Comparison of ENCODE assay signal across 9 cellular contexts in genomic region chr18:59918320-59918755, GRCh38. TPM values are rescaled to one million over a fixed set of nuclear protein-coding genes. Genes with fewer than 3 reads are reported as not detected.
A peak's percentile ranks its signal among the peaks of the same experiment; 100 is the strongest.
DNase-seq lines count a peak whose midpoint lies in the region; ATAC-seq and TF ChIP-seq lines count a peak whose summit lies in the region.
"Had no signal": no experiment of that assay in that cellular context is flagged by ENCODE, and none has a peak within 500 bp of the region (broad histone marks: within the 10 kb centered on the region; RNA-seq: fewer than 3 reads in every experiment).

No MANE protein-coding gene starts in this region.

- peaks cover 0 to 7% of the 10 kb centered on the region in 2 donors for H3K4me1 ChIP-seq in esophagus (ENCODE audit: control insufficient read depth in 2 of 2, insufficient read depth in 2 of 2, low read length in 1 of 2)
- H3K4me1 ChIP-seq in rectal smooth muscle tissue (ENCODE audit: control insufficient read depth, insufficient read depth, low read length): no peaks in the 10 kb centered on the region
- H3K4me1 ChIP-seq in tibial nerve: no peaks in the 10 kb centered on the region

- H3K36me3 Mint-ChIP-seq in activated T-cell treated with anti-CD3 and anti-CD28 coated beads, Interleukin-2, amount 50 U/mL, for 4 hours (ENCODE audit: insufficient read depth): no peaks in the 10 kb centered on the region

- no peak for TF ChIP-seq CTCF in tibial nerve (IDR thresholded peaks at IDR 0.05)

- no peak overlapping the region for H3K9ac ChIP-seq in rectal smooth muscle tissue (ENCODE audit: low read length)

- 23 to 28% methylated on average over 9 of the region's 9 CpGs for WGBS in esophagus, 2 donors
- WGBS in tibial nerve, 2 donors: 67 to 68% methylated on average over 9 of the region's 9 CpGs

- TF ChIP-seq EP300 in tibial nerve (IDR thresholded peaks at IDR 0.05): no peak

- peak; percentile 70 for DNase-seq in HT1080 (ENCODE audit: low read depth)
- peak; percentile 15 for DNase-seq in OCI-M2 (lab: John Stamatoyannopoulos, UW; ENCODE audit: unreplicated experiment)
- no peak for DNase-seq in activated T-cell treated with anti-CD3 and anti-CD28 coated beads, Interleukin-2, amount 50 U/mL, for 4 hours
- DNase-seq in tibial nerve (ENCODE audit: low spot score in 2 of 2): no peak

- H3K27me3 ChIP-seq in esophagus (ENCODE audit: control insufficient read depth in 1 of 2, insufficient read depth in 2 of 2, low read length in 2 of 2) (no peaks in the 10 kb centered on the region), rectal smooth muscle tissue (ENCODE audit: control insufficient read depth, insufficient read depth, low read length) (no peaks in the 10 kb centered on the region), tibial nerve (no peaks in the 10 kb centered on the region)

- no peaks in the 10 kb centered on the region for H3K36me3 ChIP-seq in esophagus (ENCODE audit: control insufficient read depth in 2 of 2, insufficient read depth in 2 of 2, low read length in 1 of 2)
- no peaks in the 10 kb centered on the region for H3K36me3 ChIP-seq in rectal smooth muscle tissue (ENCODE audit: control insufficient read depth, insufficient read depth, low read length)
- H3K36me3 ChIP-seq in tibial nerve: no peaks in the 10 kb centered on the region

- no peak overlapping the region for H3K4me3 Mint-ChIP-seq in activated T-cell treated with anti-CD3 and anti-CD28 coated beads, Interleukin-2, amount 50 U/mL, for 4 hours

- no peaks in the 10 kb centered on the region for H3K9me3 Mint-ChIP-seq in activated T-cell treated with anti-CD3 and anti-CD28 coated beads, Interleukin-2, amount 50 U/mL, for 4 hours
- H3K9me3 Mint-ChIP-seq: activated T-cell treated with anti-CD3 and anti-CD28 coated beads, Interleukin-2, amount 50 U/mL, for 72 hours had no signal

- H3K27ac ChIP-seq in esophagus (ENCODE audit: low read depth in 2 of 2, low read length in 1 of 2): peak overlapping the region; percentile 82 to 87
- no peak overlapping the region for H3K27ac ChIP-seq in rectal smooth muscle tissue (ENCODE audit: low read depth, low read length)
- H3K27ac ChIP-seq in tibial nerve: no peak overlapping the region

- TF ChIP-seq POLR2A in GM15510 (IDR thresholded peaks at IDR 0.05; ENCODE audit: borderline replicate concordance, extremely low read depth, insufficient read length) (peak; percentile 31), tibial nerve (IDR thresholded peaks at IDR 0.05) (no peak)

- H3K4me1 Mint-ChIP-seq in activated T-cell treated with anti-CD3 and anti-CD28 coated beads, Interleukin-2, amount 50 U/mL, for 4 hours (ENCODE audit: low read depth): peaks cover 18% of the 10 kb centered on the region

- peaks cover 4% of the 10 kb centered on the region for H3K27me3 Mint-ChIP-seq in activated T-cell treated with anti-CD3 and anti-CD28 coated beads, Interleukin-2, amount 50 U/mL, for 4 hours (ENCODE audit: low read depth)

- H3K4me3 ChIP-seq in esophagus (ENCODE audit: low read depth in 1 of 2, low read length in 2 of 2): peak overlapping the region in 1 of 2 donors; percentile 7
- H3K4me3 ChIP-seq in rectal smooth muscle tissue (ENCODE audit: low read length): peak overlapping the region; percentile 48
- H3K4me3 ChIP-seq in tibial nerve: no peak overlapping the region

- ATAC-seq in GM21576 (IDR thresholded peaks at IDR 0.05; ENCODE audit: unreplicated experiment): peak; percentile 66
- no peak for ATAC-seq in activated T-cell treated with anti-CD3 and anti-CD28 coated beads, Interleukin-2, amount 50 U/mL, for 4 hours

- H3K9me3 ChIP-seq in esophagus (ENCODE audit: control insufficient read depth in 2 of 2, insufficient read depth in 1 of 2, low read depth in 1 of 2, low read length in 1 of 2): no peaks in the 10 kb centered on the region
- H3K9me3 ChIP-seq in tibial nerve: no peaks in the 10 kb centered on the region

RNA-seq across cellular contexts. Expression of gene PMAIP1, which starts 18.5 kb away (rescaled TPM):
- 34.9 and 39.8 TPM in 2 replicates for total RNA-seq in HT1080 (2014; rRNA removed; shearing (Covaris generic))
- 88.5 and 105 TPM in 2 replicates for polyA plus RNA-seq in HT1080 (2015; cell fraction: cytosol; rRNA removed)
- polyA plus RNA-seq in HT1080 (2015; cell fraction: nucleus; rRNA removed): 56.6 and 67.8 TPM in 2 replicates
- polyA plus RNA-seq in esophagus: 10 to 100 TPM in 1 of 2 donors, 1 to 10 TPM in 1; 7.4 to 14.4 TPM
- 10 to 100 TPM; 68.7 to 93.0 (median 79.7) TPM for total RNA-seq in activated T-cell treated with anti-CD3 and anti-CD28 coated beads, Interleukin-2, amount 50 U/mL, for 4 hours
- total RNA-seq in tibial nerve: under 1 TPM in 2 of 4 donors, not detected in 2; 0.22 to 0.98 TPM

Comparison
In these comparisons a context has a peak if more than half of its experiments do, and no peak if none do; other contexts are left out.
1. DNase-seq: peak in HT1080 (single experiment) and OCI-M2 (single experiment); none in activated T-cell treated with anti-CD3 and anti-CD28 coated beads, Interleukin-2, amount 50 U/mL, for 4 hours (single experiment) and tibial nerve (0 of 2).
2. H3K27ac ChIP-seq: peak in esophagus (2 of 2); none in rectal smooth muscle tissue (single experiment) and tibial nerve (0 of 4).
3. RNA of gene PMAIP1, which starts 18.5 kb away (total RNA-seq): 68.7 to 93.0 TPM in activated T-cell treated with anti-CD3 and anti-CD28 coated beads, Interleukin-2, amount 50 U/mL, for 4 hours and 34.9 to 39.8 TPM in HT1080; 0.22 to 0.98 TPM in tibial nerve; every median in the first group is over 10 times any median in the second.